In genomic region chr19:17180997-17181702, GRCh38 we compare ENCODE assay signal across 20 cellular contexts. TPM values are rescaled to one million over a fixed set of nuclear protein-coding genes. Genes with fewer than 3 reads are reported as not detected.
A peak's percentile ranks its signal among the peaks of the same experiment; 100 is the strongest.
DNase-seq lines count a peak whose midpoint lies in the region; ATAC-seq and TF ChIP-seq lines count a peak whose summit lies in the region.
"Had no signal": no experiment of that assay in that cellular context is flagged by ENCODE, and none has a peak within 500 bp of the region (broad histone marks: within the 10 kb centered on the region; RNA-seq: fewer than 3 reads in every experiment).

No MANE protein-coding gene starts in this region.

- TF ChIP-seq EP300 in Ishikawa (IDR thresholded peaks at IDR 0.05; ENCODE audit: borderline replicate concordance) = peak; percentile 63; the same call in 1 of the 2 replicates

- WGBS in neuronal stem cell (ENCODE audit: extremely low coverage in 2 of 2, insufficient read length in 2 of 2, insufficient replicate concordance in 1 of 2), 2 donors = no CpG with 5 or more reads among the region's 22 CpGs

- POLR2A ChIA-PET in activated CD4-positive, alpha-beta T cell treated with anti-CD3 and anti-CD28 coated beads, Interleukin-2, amount 10 ng/mL, durations not matched to agents 7 days and 5 days (lab: Charles Lee) = no interaction called here

- no peak overlapping the region for H3K4me3 ChIP-seq in neuronal stem cell (ENCODE audit: low read length in 2 of 2)
- H3K4me3 ChIP-seq: BLaER1, breast epithelium, hepatocyte, stomach, upper lobe of left lung had no signal

- no peak overlapping the region for H4K91ac ChIP-seq in neuronal stem cell (ENCODE audit: low read depth, low read length, poor library complexity)

- H2AFZ ChIP-seq in neuronal stem cell (ENCODE audit: low read length) = no peak overlapping the region
- H2AFZ ChIP-seq: hepatocyte had no signal

- ATAC-seq in central memory CD8-positive, alpha-beta T cell (replicated peaks; ENCODE audit: extremely low read depth, poor library complexity, severe bottlenecking) = no peak
- no peak for ATAC-seq in HG03354 (IDR thresholded peaks at IDR 0.05; ENCODE audit: poor library complexity, severe bottlenecking, unreplicated experiment)
- no peak for ATAC-seq in omental fat pad (ENCODE audit: low FRiP score)
- ATAC-seq: activated T-cell treated with anti-CD3 and anti-CD28 coated beads, Interleukin-2, amount 50 U/mL, for 72 hours had no signal

- peak overlapping the region; percentile 39 for H2BK5ac ChIP-seq in neuronal stem cell (ENCODE audit: low read length)

- H3K27me3 ChIP-seq in neuronal stem cell (ENCODE audit: control insufficient read depth in 3 of 3, insufficient read depth in 3 of 3, low read depth in 1 of 3, low read length in 3 of 3) = no peaks in the 10 kb centered on the region
- H3K27me3 ChIP-seq: BLaER1, breast epithelium, hepatocyte, stomach, upper lobe of left lung had no signal

- H3K4me1 ChIP-seq in neuronal stem cell (ENCODE audit: control insufficient read depth in 2 of 2, insufficient read depth in 1 of 2, low read depth in 1 of 2, low read length in 2 of 2) = no peaks in the 10 kb centered on the region
- H3K4me1 ChIP-seq: breast epithelium had no signal

- no peak overlapping the region for H4K8ac ChIP-seq in neuronal stem cell (ENCODE audit: low read depth, low read length)

- no peak overlapping the region for H2BK12ac ChIP-seq in neuronal stem cell (ENCODE audit: low read length)

- no peak overlapping the region for H2BK120ac ChIP-seq in neuronal stem cell (ENCODE audit: low read depth, low read length)

- peak overlapping the region; percentile 26 for H2AK5ac ChIP-seq in neuronal stem cell (ENCODE audit: low read depth, low read length)

- H3K36me3 ChIP-seq in neuronal stem cell (replicated peaks in 1 of 2; ENCODE audit: control insufficient read depth in 2 of 2, insufficient read depth in 2 of 2, low read length in 2 of 2) = peaks cover 20 to 83% of the 10 kb centered on the region in 2 donors
- H3K36me3 ChIP-seq: breast epithelium had no signal

- no peaks in the 10 kb centered on the region for H3K9me3 Mint-ChIP-seq in activated CD4-positive, alpha-beta T cell treated with anti-CD3 and anti-CD28 coated beads, Interleukin-2, amount 10 ng/mL, durations not matched to agents 7 days and 5 days
- H3K9me3 Mint-ChIP-seq in central memory CD8-positive, alpha-beta T cell = no peaks in the 10 kb centered on the region
- H3K9me3 Mint-ChIP-seq: activated T-cell treated with anti-CD3 and anti-CD28 coated beads, Interleukin-2, amount 50 U/mL, for 72 hours; naive B cell had no signal

- no peak overlapping the region for H3K23ac ChIP-seq in neuronal stem cell (ENCODE audit: low read depth, low read length, poor library complexity)

- no peak overlapping the region for H2BK15ac ChIP-seq in neuronal stem cell (ENCODE audit: low read length)

- TF ChIP-seq RAD21 in Ishikawa (IDR thresholded peaks at IDR 0.05; ENCODE audit: low read depth) = peak; percentile 5; the same call in 1 of the 2 replicates

- H3K27ac ChIP-seq in neuronal stem cell (replicated peaks; ENCODE audit: low read length) = no peak overlapping the region
- H3K27ac ChIP-seq: BLaER1, breast epithelium, hepatocyte, stomach, upper lobe of left lung had no signal

- CTCF ChIA-PET in activated CD4-positive, alpha-beta T cell treated with anti-CD3 and anti-CD28 coated beads, Interleukin-2, amount 10 ng/mL, durations not matched to agents 7 days and 5 days (lab: Charles Lee) = interaction anchor here (0.6 kb wide), 1 partner anchor 131 kb away, joined by 4 read pairs; no protein-coding TSS in a partner anchor

- H3K79me1 ChIP-seq in neuronal stem cell (ENCODE audit: low read depth, low read length) = no peaks in the 10 kb centered on the region

- no peak overlapping the region for H3K14ac ChIP-seq in neuronal stem cell (ENCODE audit: low read length)

- H3K36me3 Mint-ChIP-seq in activated CD4-positive, alpha-beta T cell treated with anti-CD3 and anti-CD28 coated beads, Interleukin-2, amount 10 ng/mL, durations not matched to agents 7 days and 5 days (ENCODE audit: low read depth) = peaks cover 45% of the 10 kb centered on the region
- peaks cover 54% of the 10 kb centered on the region for H3K36me3 Mint-ChIP-seq in central memory CD8-positive, alpha-beta T cell (ENCODE audit: insufficient read depth)

- H3K9me3 ChIP-seq in neuronal stem cell (replicated peaks in 1 of 2; ENCODE audit: control insufficient read depth in 2 of 2, insufficient read depth in 1 of 2, low read depth in 1 of 2, low read length in 2 of 2) = no peaks in the 10 kb centered on the region
- H3K9me3 ChIP-seq: BLaER1, breast epithelium, stomach, upper lobe of left lung had no signal

- TF ChIP-seq CTCF in omental fat pad (IDR thresholded peaks at IDR 0.05) = no peak

- no peak for DNase-seq in activated CD4-positive, alpha-beta T cell treated with anti-CD3 and anti-CD28 coated beads, Interleukin-2, amount 10 ng/mL, durations not matched to agents 7 days and 5 days
- no peak for DNase-seq in activated CD4-positive, alpha-beta T cell treated with anti-CD3 and anti-CD28 coated beads, Interleukin-2, amount 50 U/mL, for 4 hours
- no peak for DNase-seq in central memory CD8-positive, alpha-beta T cell (ENCODE audit: low spot score in 2 of 2)
- DNase-seq in neuronal stem cell (ENCODE audit: low spot score) = no peak
- DNase-seq in omental fat pad (ENCODE audit: low spot score) = no peak
- no peak for DNase-seq in SIG-M5 (lab: John Stamatoyannopoulos, UW)
- DNase-seq: 8988T; activated CD4-positive, alpha-beta T cell treated with anti-CD3 and anti-CD28 coated beads, Interleukin-2, amount 50 U/mL, for 48 hours; activated T-cell treated with anti-CD3 and anti-CD28 coated beads, Interleukin-2, amount 50 U/mL, for 72 hours; DMS 273 treated with DMSO at 0.1 percent for 48 hours; naive B cell; NCI-H2029; posterior cingulate gyrus; stomach; upper lobe of left lung had no signal

- H3K27me3 Mint-ChIP-seq in activated CD4-positive, alpha-beta T cell treated with anti-CD3 and anti-CD28 coated beads, Interleukin-2, amount 10 ng/mL, durations not matched to agents 7 days and 5 days = no peaks in the 10 kb centered on the region
- H3K27me3 Mint-ChIP-seq in central memory CD8-positive, alpha-beta T cell = no peaks in the 10 kb centered on the region
- H3K27me3 Mint-ChIP-seq: naive B cell had no signal

- peaks cover 42% of the 10 kb centered on the region for H3K4me1 Mint-ChIP-seq in activated CD4-positive, alpha-beta T cell treated with anti-CD3 and anti-CD28 coated beads, Interleukin-2, amount 10 ng/mL, durations not matched to agents 7 days and 5 days
- H3K4me1 Mint-ChIP-seq in central memory CD8-positive, alpha-beta T cell = peaks cover 20% of the 10 kb centered on the region

- H3K18ac ChIP-seq in neuronal stem cell (ENCODE audit: low read length) = no peak overlapping the region

- H3K9ac ChIP-seq in neuronal stem cell (ENCODE audit: low read depth, low read length, poor library complexity) = no peak overlapping the region
- H3K9ac ChIP-seq: BLaER1 had no signal

- no peak overlapping the region for H3K4me2 ChIP-seq in neuronal stem cell (ENCODE audit: insufficient read depth, low read length, poor library complexity, severe bottlenecking)
- H3K4me2 ChIP-seq: hepatocyte had no signal

- no peak overlapping the region for H3K4me3 Mint-ChIP-seq in activated CD4-positive, alpha-beta T cell treated with anti-CD3 and anti-CD28 coated beads, Interleukin-2, amount 10 ng/mL, durations not matched to agents 7 days and 5 days
- H3K4me3 Mint-ChIP-seq in central memory CD8-positive, alpha-beta T cell = no peak overlapping the region
- H3K4me3 Mint-ChIP-seq: activated T-cell treated with anti-CD3 and anti-CD28 coated beads, Interleukin-2, amount 50 U/mL, for 72 hours had no signal

- no peak overlapping the region for H3K4ac ChIP-seq in neuronal stem cell (ENCODE audit: low read length)

- peak overlapping the region; percentile 19 for H3K27ac Mint-ChIP-seq in activated CD4-positive, alpha-beta T cell treated with anti-CD3 and anti-CD28 coated beads, Interleukin-2, amount 10 ng/mL, durations not matched to agents 7 days and 5 days
- H3K27ac Mint-ChIP-seq in central memory CD8-positive, alpha-beta T cell (ENCODE audit: low read depth) = peak overlapping the region; percentile 75

TF ChIP-seq in Ishikawa, 13 proteins besides CTCF, POLR2A, EP300 and RAD21 (continues in another document):
- TF ChIP-seq YY1 (IDR thresholded peaks at IDR 0.05; ENCODE audit: low read depth) (0 out of 2 replicates have a peak, but pooled peaks have one; percentile 28), CREB1 (IDR thresholded peaks at IDR 0.05; ENCODE audit: low read depth) (no peak)
- TF ChIP-seq, protein P1, sequence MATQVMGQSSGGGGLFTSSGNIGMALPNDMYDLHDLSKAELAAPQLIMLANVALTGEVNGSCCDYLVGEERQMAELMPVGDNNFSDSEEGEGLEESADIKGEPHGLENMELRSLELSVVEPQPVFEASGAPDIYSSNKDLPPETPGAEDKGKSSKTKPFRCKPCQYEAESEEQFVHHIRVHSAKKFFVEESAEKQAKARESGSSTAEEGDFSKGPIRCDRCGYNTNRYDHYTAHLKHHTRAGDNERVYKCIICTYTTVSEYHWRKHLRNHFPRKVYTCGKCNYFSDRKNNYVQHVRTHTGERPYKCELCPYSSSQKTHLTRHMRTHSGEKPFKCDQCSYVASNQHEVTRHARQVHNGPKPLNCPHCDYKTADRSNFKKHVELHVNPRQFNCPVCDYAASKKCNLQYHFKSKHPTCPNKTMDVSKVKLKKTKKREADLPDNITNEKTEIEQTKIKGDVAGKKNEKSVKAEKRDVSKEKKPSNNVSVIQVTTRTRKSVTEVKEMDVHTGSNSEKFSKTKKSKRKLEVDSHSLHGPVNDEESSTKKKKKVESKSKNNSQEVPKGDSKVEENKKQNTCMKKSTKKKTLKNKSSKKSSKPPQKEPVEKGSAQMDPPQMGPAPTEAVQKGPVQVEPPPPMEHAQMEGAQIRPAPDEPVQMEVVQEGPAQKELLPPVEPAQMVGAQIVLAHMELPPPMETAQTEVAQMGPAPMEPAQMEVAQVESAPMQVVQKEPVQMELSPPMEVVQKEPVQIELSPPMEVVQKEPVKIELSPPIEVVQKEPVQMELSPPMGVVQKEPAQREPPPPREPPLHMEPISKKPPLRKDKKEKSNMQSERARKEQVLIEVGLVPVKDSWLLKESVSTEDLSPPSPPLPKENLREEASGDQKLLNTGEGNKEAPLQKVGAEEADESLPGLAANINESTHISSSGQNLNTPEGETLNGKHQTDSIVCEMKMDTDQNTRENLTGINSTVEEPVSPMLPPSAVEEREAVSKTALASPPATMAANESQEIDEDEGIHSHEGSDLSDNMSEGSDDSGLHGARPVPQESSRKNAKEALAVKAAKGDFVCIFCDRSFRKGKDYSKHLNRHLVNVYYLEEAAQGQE (IDR thresholded peaks at IDR 0.05; ENCODE audit: low read depth) = no peak

RNA-seq across cellular contexts. Expression of gene USE1, which starts 34.0 kb away (rescaled TPM):
- total RNA-seq in activated CD4-positive, alpha-beta T cell treated with anti-CD3 and anti-CD28 coated beads, Interleukin-2, amount 10 ng/mL, durations not matched to agents 7 days and 5 days = 10 to 100 TPM; 23.3 to 24.7 TPM
- polyA plus RNA-seq in neuronal stem cell (2013, experiment 1 of 2) = 10.0 TPM
- 10.0 TPM for polyA plus RNA-seq in neuronal stem cell (2013, experiment 2 of 2)
- total RNA-seq in omental fat pad = 10 to 100 TPM; 14.5 to 22.3 (median 20.7) TPM

RNA-seq across cellular contexts. Expression of gene OCEL1, which starts 44.9 kb away (rescaled TPM):
- 10 to 100 TPM; 19.6 to 23.1 TPM for total RNA-seq in activated CD4-positive, alpha-beta T cell treated with anti-CD3 and anti-CD28 coated beads, Interleukin-2, amount 10 ng/mL, durations not matched to agents 7 days and 5 days
- 16.5 TPM for polyA plus RNA-seq in neuronal stem cell (2013, experiment 1 of 2)
- polyA plus RNA-seq in neuronal stem cell (2013, experiment 2 of 2) = 16.7 TPM
- total RNA-seq in omental fat pad = 10 to 100 TPM in 1 of 4 donors, 1 to 10 TPM in 3; 6.7 to 17.7 (median 9.3) TPM
